8 cellular contexts compared by ENCODE assay signal in the genomic region with DNA sequence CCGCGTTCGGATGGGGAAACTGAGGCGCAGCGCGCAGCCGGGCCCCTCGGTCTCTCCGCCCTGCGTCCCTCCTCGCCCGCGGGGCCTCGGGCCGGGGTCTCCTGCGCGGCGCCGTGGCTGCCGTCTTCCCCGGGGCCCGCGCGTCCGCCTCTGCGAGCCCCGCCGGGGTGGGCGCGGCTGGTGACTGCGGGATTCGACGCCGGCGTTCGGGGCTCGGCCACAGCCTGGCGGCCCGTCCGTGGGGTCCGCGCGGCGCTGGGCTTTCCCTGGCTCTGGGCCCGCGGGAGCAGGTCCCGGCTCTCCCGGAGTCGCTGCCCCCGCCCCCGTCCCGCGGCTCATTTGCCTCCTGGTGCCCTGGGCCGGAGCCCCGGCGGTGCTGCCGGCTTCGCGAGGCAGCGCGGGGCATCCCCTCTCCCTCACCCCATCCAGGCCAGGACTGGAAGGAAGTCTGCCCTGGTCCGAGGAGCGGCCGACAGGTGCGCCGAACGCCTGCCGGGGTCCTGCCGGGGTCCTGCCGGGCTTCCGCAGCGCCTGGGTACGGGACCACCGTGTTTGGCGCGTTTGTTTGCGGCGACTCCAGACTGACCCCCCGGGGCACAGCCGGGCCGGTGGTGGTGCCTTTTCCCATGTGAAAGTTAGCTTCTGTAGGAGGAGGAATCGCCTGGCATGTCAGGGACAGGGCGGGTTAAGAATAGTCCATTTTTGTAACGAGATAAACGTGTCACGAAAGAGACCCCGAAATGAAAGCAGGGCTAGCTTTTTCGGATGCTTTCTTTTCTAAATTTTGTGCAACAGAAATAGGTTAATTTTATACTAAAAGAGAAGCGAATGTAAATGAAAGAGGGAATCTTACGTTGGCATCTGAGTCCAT. TPM values are rescaled to one million over a fixed set of nuclear protein-coding genes. Genes with fewer than 3 reads are reported as not detected.
DNase-seq lines count a peak whose midpoint lies in the region; ATAC-seq, FAIRE-seq and TF ChIP-seq lines count a peak whose summit lies in the region.

No MANE protein-coding gene starts in this region.

- FAIRE-seq in urothelium cell line (lab: Jason Lieb, UNC): no peak

- no peak for TF ChIP-seq CTCF in cardiac fibroblast (IDR thresholded peaks at IDR 0.05; ENCODE audit: low read depth, low read length)

- peaks cover 16 to 19% (median 19%) of the 10 kb centered on the region in 3 donors for H3K4me1 Mint-ChIP-seq in IgD-negative memory B cell
- peaks cover 17% of the 10 kb centered on the region for H3K4me1 Mint-ChIP-seq in memory B cell

- no peak for DNase-seq in cardiac fibroblast (ENCODE audit: low read depth in 2 of 2)
- no peak for DNase-seq in memory B cell (ENCODE audit: low spot score in 2 of 2)
- DNase-seq in NCI-H526 treated with DMSO at 0.1 percent for 48 hours (lab: John Stamatoyannopoulos, UW): no peak
- no peak for DNase-seq in UCSD-AML1 (lab: John Stamatoyannopoulos, UW; ENCODE audit: unreplicated experiment)
- no peak for DNase-seq in urothelium cell line (ENCODE audit: low spot score)

- H3K27ac ChIP-seq in urinary bladder (ENCODE audit: low read depth): no peak overlapping the region

- H3K27ac Mint-ChIP-seq in IgD-negative memory B cell (peak overlapping the region; percentile 71 to 95 (median 88)), memory B cell (peak overlapping the region; percentile 45)

- peak overlapping the region; percentile 49 to 92 (median 82) for H3K4me3 Mint-ChIP-seq in IgD-negative memory B cell
- H3K4me3 Mint-ChIP-seq in memory B cell: peak overlapping the region; percentile 69

- H3K36me3 ChIP-seq in urinary bladder (ENCODE audit: insufficient read depth): peaks cover 6% of the 10 kb centered on the region

- no peaks in the 10 kb centered on the region for H3K4me1 ChIP-seq in urinary bladder (ENCODE audit: insufficient read depth)

- H3K4me3 ChIP-seq in cardiac fibroblast (replicated peaks in 1 of 2; ENCODE audit: low read depth in 2 of 2, low read length in 2 of 2): peak overlapping the region; percentile 60 to 73
- peak overlapping the region; percentile 96 for H3K4me3 ChIP-seq in urinary bladder (ENCODE audit: low read depth, low read length)

- no peaks in the 10 kb centered on the region for H3K27me3 Mint-ChIP-seq in IgD-negative memory B cell
- H3K27me3 Mint-ChIP-seq in memory B cell: no peaks in the 10 kb centered on the region

- H3K9me3 Mint-ChIP-seq in IgD-negative memory B cell (no peaks in the 10 kb centered on the region), memory B cell (no peaks in the 10 kb centered on the region)

- ATAC-seq in GM18502 (IDR thresholded peaks at IDR 0.05; ENCODE audit: poor library complexity, unreplicated experiment) (peak; percentile 32), memory B cell (ENCODE audit: low read depth) (peak; percentile 17)

- H3K36me3 Mint-ChIP-seq in IgD-negative memory B cell (peaks cover 3% of the 10 kb centered on the region), memory B cell (peaks cover 15% of the 10 kb centered on the region)

- 3% methylated on average over 90 of the region's 90 CpGs for WGBS in urinary bladder

RNA-seq across cellular contexts. Expression of gene CHMP6, which starts 0.7 kb away (rescaled TPM):
- 30.2 TPM for polyA plus RNA-seq in IgD-negative memory B cell
- 13.1 TPM for total RNA-seq in urinary bladder
- 36.2 TPM for polyA plus RNA-seq in urinary bladder

RNA-seq across cellular contexts. Expression of gene BAIAP2, which starts 42.6 kb away (rescaled TPM):
- polyA plus RNA-seq in IgD-negative memory B cell: 0.48 TPM
- total RNA-seq in urinary bladder: 11.8 TPM
- polyA plus RNA-seq in urinary bladder: 41.5 TPM

Comparison
In these comparisons a context has a peak if more than half of its experiments do, and no peak if none do; other contexts are left out.
1. RNA of gene BAIAP2, which starts 42.6 kb away (polyA plus RNA-seq): 41.5 TPM in urinary bladder (single experiment); 0.48 TPM in IgD-negative memory B cell (single experiment); every median in the first group is over 10 times any median in the second.